ENCODE assay signal across 9 cellular contexts in the genomic region with DNA sequence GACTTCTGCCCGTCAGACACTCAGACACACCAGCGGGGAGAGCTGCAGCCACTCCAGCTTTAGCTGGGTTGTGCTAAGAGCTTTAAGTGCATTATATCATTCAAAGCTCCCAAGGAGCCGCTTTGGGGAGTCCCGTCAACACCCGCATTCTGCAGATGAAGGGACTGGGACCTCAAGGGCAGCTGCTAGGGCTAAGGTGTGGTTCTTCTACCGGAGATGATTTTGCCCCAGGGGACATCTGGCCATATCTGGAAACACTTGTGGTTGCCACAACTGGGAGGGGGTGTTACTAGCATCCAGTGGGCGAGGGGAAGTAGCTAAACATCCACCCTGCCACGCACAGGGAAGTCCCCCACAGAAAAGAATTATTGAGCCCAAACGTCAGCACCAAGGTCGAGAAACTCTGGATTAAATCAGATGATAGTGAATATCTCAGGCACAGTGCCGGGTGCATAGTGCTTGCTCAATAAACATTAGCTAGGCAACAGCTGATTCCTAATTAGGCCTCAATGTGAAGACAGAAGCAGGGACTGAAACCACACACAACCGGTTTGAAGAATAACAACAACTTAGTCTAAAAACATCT. TPM values are rescaled to one million over a fixed set of nuclear protein-coding genes. Genes with fewer than 3 reads are reported as not detected.
DNase-seq lines count a peak whose midpoint lies in the region; ATAC-seq and TF ChIP-seq lines count a peak whose summit lies in the region.
"Had no signal": no experiment of that assay in that cellular context is flagged by ENCODE, and none has a peak within 500 bp of the region (broad histone marks: within the 10 kb centered on the region; RNA-seq: fewer than 3 reads in every experiment).

No MANE protein-coding gene starts in this region.

- H3K27me3 ChIP-seq in H7 (ENCODE audit: control insufficient read depth, insufficient read depth, low read length) = no peaks in the 10 kb centered on the region

- no peak overlapping the region for H3K4me3 ChIP-seq in H7 (ENCODE audit: insufficient read depth, low read depth, low read length)

- peaks cover 2% of the 10 kb centered on the region for H3K36me3 ChIP-seq in H7 (replicated peaks; ENCODE audit: control insufficient read depth, insufficient read depth, low read length)

- no peaks in the 10 kb centered on the region for H3K36me3 Mint-ChIP-seq in nephron progenitor cell (ENCODE audit: low read depth)

- TF ChIP-seq CTCF in nephron progenitor cell (IDR thresholded peaks at IDR 0.05) = no peak

- peak; percentile 62 for DNase-seq in MV-4-11 (lab: John Stamatoyannopoulos, UW)
- DNase-seq in nephron progenitor cell = no peak
- no peak for DNase-seq in stimulated activated CD4-positive, alpha-beta T cell treated with anti-CD3 and anti-CD28 coated beads, Interleukin-4, amount 100 ng/mL, for 1 hour
- no peak for DNase-seq in H7
- no peak for DNase-seq in stimulated activated naive CD4-positive, alpha-beta T cell (lab: John Stamatoyannopoulos, UW)
- no peak for DNase-seq in H4 (ENCODE audit: low spot score)
- DNase-seq: activated CD4-positive, alpha-beta T cell treated with anti-CD3 and anti-CD28 coated beads for 36 hours had no signal

- no peak overlapping the region for H3K4me3 Mint-ChIP-seq in nephron progenitor cell
- H3K4me3 Mint-ChIP-seq: activated CD4-positive, alpha-beta T cell treated with anti-CD3 and anti-CD28 coated beads for 36 hours had no signal

- peak; percentile 67 for ATAC-seq in GM18873 (IDR thresholded peaks at IDR 0.05; ENCODE audit: low FRiP score, unreplicated experiment)
- ATAC-seq in HG02610 (IDR thresholded peaks at IDR 0.05; ENCODE audit: unreplicated experiment) = peak; percentile 53

- peaks cover 88% of the 10 kb centered on the region for H3K4me1 Mint-ChIP-seq in nephron progenitor cell

- no peaks in the 10 kb centered on the region for H3K9me3 Mint-ChIP-seq in nephron progenitor cell

- peak overlapping the region; percentile 63 for H3K27ac Mint-ChIP-seq in nephron progenitor cell
- H3K27ac Mint-ChIP-seq: activated CD4-positive, alpha-beta T cell treated with anti-CD3 and anti-CD28 coated beads for 36 hours had no signal

- peaks cover 20% of the 10 kb centered on the region for H3K27me3 Mint-ChIP-seq in nephron progenitor cell (ENCODE audit: low read depth, poor library complexity)
- H3K27me3 Mint-ChIP-seq: activated CD4-positive, alpha-beta T cell treated with anti-CD3 and anti-CD28 coated beads for 36 hours had no signal

RNA-seq across cellular contexts. Expression of a gene that starts 29.6 kb away (rescaled TPM):
- total RNA-seq in H7 (2014; rRNA removed; shearing (Covaris generic)) = 17.8 and 25.1 TPM in 2 replicates
- total RNA-seq in H4 (2014; rRNA removed; shearing (Covaris generic)) = 10.0 and 14.4 TPM in 2 replicates

RNA-seq across cellular contexts. Expression of a gene that starts 60.0 kb away (rescaled TPM):
- total RNA-seq in H7 (2014; rRNA removed; shearing (Covaris generic)) = not detected in 2 replicates
- not detected in 2 replicates for total RNA-seq in H4 (2014; rRNA removed; shearing (Covaris generic))
